ENCODE assay signal across 9 cellular contexts in the genomic region with DNA sequence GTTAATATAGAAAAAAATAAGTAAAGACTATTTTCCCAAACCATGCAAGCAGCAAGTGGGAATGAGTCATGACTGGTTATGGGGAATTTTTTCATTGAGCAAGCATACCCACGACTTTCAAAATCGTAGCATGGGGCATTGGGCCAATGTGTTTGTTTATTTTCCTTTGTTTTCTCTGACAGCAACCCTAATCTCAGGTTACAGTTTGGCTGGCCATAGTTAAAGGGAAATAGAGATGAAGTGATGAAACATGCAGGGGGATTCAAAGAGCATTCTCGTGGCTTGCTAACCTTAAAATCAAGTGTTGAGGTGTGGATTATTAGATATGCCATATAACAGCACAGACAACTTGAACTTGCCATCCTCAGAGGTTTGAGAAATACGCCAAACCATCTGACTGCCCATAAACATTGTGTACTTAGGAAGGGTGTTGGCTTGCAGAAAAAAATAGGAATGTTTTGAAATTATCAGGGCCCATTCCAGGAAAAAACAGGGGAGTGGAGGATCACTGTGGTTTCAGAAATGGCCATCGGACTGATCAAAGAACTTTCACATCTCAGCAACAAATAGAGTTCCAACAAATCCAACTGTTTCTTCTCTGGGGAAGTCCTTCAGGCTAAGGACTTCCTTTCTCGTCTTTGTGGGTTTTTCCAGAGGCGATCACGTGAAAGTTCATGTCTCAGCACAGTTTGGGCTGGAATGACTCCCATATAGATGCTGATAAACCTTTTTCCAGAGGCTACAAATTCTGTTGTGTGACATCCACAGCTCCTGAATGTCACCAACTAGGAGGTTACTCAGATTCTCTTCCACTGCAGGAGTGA.
A peak's percentile ranks its signal among the peaks of the same experiment; 100 is the strongest.
DNase-seq lines count a peak whose midpoint lies in the region; ATAC-seq lines count a peak whose summit lies in the region.
"Had no signal": no experiment of that assay in that cellular context is flagged by ENCODE, and none has a peak within 500 bp of the region (broad histone marks: within the 10 kb centered on the region; RNA-seq: fewer than 3 reads in every experiment).

No MANE protein-coding gene starts in this region.

- DNase-seq in DMS79 treated with DMSO at 0.1 percent for 48 hours (lab: John Stamatoyannopoulos, UW) (peak; percentile 55), NCI-H2196 (lab: John Stamatoyannopoulos, UW; ENCODE audit: unreplicated experiment) (peak; percentile 81), pulmonary artery endothelial cell (ENCODE audit: low read depth, low spot score) (peak; percentile 91), KG1 (lab: John Stamatoyannopoulos, UW) (no peak)
- DNase-seq: stimulated activated naive B cell treated with anti-CD40 and anti-IgM and Interleukin-4, amounts not matched to agents 10 μg/mL and 1 μg/mL and 100 μg/mL, for 72 hours had no signal

- ATAC-seq in esophagus mucosa, result peak; percentile 56
- ATAC-seq in GM18517 (IDR thresholded peaks at IDR 0.05; ENCODE audit: unreplicated experiment), result no peak
- ATAC-seq in GM18520 (IDR thresholded peaks at IDR 0.05; ENCODE audit: unreplicated experiment), result no peak
- no peak for ATAC-seq in GM21423 (IDR thresholded peaks at IDR 0.05; ENCODE audit: unreplicated experiment)
